In the genomic region with DNA sequence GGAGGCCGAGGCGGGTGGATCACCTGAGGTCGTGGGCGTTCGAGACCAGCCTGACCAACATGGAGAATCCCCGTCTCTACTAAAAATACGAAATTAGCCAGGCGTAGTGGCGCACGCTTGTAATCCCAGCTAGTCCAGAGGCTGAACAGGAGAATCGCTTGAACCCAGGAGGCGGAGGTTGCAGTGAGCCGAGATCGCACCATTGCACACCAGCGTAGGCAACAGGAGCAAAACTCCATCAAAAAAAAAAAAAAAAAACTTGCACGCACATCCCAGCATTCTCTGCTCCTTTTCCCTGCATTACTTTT, we compare ENCODE assay signal across 1 cellular context.
TF ChIP-seq lines count a peak whose summit lies in the region.

No MANE protein-coding gene starts in this region.

TF ChIP-seq in H1, 55 proteins besides CTCF, POLR2A, EP300 and RAD21:
- no peak for TF ChIP-seq SP2 (IDR thresholded peaks at IDR 0.05; ENCODE audit: low read length)
- no peak for TF ChIP-seq CBX5 (IDR thresholded peaks at IDR 0.05; ENCODE audit: low read depth, low read length)
- no peak for TF ChIP-seq TCF12 (IDR thresholded peaks at IDR 0.05; ENCODE audit: low read depth, low read length)
- no peak for TF ChIP-seq RBBP5 (IDR thresholded peaks at IDR 0.05; ENCODE audit: borderline replicate concordance, low read depth, low read length)
- no peak for TF ChIP-seq USF2 (IDR thresholded peaks at IDR 0.05; ENCODE audit: low read length)
- TF ChIP-seq POU5F1 (IDR thresholded peaks at IDR 0.05; ENCODE audit: low read depth, low read length), result no peak
- TF ChIP-seq SUZ12 (IDR thresholded peaks at IDR 0.05; ENCODE audit: low read length), result no peak
- TF ChIP-seq MAX (IDR thresholded peaks at IDR 0.05), result no peak
- no peak for TF ChIP-seq ZNF274 (IDR thresholded peaks at IDR 0.05; ENCODE audit: borderline replicate concordance, extremely low read depth, low read length)
- no peak for TF ChIP-seq GABPA (IDR thresholded peaks at IDR 0.05; ENCODE audit: borderline replicate concordance, insufficient read depth, low read length)
- TF ChIP-seq CTBP2 (IDR thresholded peaks at IDR 0.05; ENCODE audit: borderline replicate concordance, insufficient read depth, insufficient read length, low read length), result no peak
- TF ChIP-seq SAP30 (IDR thresholded peaks at IDR 0.05; ENCODE audit: insufficient read depth, insufficient replicate concordance, low read length), result no peak
- no peak for TF ChIP-seq TEAD4 (IDR thresholded peaks at IDR 0.05; ENCODE audit: low read depth, low read length)
